ENCODE assay signal across 1 cellular context in the genomic region with DNA sequence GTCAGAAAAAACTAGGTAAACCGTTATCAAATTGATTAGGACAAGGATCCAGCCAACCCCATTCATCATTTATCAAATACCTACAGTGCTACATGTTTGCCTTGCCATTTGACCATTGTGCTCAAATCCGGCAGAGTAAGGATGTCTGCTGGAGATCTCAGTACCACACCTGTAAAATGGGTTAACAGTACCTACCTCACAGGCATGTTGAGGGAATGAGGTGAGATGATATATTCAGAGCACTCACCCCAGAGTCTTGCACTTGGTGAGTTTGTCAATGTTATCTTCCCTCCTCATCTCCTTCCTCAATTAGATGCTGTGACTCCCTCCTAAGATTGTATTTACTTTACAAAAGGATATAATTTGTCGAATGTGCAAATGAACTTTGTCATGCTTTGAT.
TF ChIP-seq lines count a peak whose summit lies in the region.

No MANE protein-coding gene starts in this region.

TF ChIP-seq in GM23338, 12 proteins besides CTCF, POLR2A, EP300 and RAD21 (continued from another document):
- TF ChIP-seq, protein P1, sequence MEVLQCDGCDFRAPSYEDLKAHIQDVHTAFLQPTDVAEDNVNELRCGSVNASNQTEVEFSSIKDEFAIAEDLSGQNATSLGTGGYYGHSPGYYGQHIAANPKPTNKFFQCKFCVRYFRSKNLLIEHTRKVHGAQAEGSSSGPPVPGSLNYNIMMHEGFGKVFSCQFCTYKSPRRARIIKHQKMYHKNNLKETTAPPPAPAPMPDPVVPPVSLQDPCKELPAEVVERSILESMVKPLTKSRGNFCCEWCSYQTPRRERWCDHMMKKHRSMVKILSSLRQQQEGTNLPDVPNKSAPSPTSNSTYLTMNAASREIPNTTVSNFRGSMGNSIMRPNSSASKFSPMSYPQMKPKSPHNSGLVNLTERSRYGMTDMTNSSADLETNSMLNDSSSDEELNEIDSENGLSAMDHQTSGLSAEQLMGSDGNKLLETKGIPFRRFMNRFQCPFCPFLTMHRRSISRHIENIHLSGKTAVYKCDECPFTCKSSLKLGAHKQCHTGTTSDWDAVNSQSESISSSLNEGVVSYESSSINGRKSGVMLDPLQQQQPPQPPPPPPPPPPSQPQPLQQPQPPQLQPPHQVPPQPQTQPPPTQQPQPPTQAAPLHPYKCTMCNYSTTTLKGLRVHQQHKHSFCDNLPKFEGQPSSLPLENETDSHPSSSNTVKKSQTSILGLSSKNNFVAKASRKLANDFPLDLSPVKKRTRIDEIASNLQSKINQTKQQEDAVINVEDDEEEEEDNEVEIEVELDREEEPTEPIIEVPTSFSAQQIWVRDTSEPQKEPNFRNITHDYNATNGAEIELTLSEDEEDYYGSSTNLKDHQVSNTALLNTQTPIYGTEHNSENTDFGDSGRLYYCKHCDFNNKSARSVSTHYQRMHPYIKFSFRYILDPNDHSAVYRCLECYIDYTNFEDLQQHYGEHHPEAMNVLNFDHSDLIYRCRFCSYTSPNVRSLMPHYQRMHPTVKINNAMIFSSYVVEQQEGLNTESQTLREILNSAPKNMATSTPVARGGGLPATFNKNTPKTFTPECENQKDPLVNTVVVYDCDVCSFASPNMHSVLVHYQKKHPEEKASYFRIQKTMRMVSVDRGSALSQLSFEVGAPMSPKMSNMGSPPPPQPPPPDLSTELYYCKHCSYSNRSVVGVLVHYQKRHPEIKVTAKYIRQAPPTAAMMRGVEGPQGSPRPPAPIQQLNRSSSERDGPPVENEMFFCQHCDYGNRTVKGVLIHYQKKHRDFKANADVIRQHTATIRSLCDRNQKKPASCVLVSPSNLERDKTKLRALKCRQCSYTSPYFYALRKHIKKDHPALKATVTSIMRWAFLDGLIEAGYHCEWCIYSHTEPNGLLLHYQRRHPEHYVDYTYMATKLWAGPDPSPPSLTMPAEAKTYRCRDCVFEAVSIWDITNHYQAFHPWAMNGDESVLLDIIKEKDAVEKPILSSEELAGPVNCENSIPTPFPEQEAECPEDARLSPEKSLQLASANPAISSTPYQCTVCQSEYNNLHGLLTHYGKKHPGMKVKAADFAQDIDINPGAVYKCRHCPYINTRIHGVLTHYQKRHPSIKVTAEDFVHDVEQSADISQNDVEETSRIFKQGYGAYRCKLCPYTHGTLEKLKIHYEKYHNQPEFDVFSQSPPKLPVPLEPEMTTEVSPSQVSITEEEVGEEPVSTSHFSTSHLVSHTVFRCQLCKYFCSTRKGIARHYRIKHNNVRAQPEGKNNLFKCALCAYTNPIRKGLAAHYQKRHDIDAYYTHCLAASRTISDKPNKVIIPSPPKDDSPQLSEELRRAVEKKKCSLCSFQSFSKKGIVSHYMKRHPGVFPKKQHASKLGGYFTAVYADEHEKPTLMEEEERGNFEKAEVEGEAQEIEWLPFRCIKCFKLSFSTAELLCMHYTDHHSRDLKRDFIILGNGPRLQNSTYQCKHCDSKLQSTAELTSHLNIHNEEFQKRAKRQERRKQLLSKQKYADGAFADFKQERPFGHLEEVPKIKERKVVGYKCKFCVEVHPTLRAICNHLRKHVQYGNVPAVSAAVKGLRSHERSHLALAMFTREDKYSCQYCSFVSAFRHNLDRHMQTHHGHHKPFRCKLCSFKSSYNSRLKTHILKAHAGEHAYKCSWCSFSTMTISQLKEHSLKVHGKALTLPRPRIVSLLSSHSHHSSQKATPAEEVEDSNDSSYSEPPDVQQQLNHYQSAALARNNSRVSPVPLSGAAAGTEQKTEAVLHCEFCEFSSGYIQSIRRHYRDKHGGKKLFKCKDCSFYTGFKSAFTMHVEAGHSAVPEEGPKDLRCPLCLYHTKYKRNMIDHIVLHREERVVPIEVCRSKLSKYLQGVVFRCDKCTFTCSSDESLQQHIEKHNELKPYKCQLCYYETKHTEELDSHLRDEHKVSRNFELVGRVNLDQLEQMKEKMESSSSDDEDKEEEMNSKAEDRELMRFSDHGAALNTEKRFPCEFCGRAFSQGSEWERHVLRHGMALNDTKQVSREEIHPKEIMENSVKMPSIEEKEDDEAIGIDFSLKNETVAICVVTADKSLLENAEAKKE (CRISPR knock-in tag; IDR thresholded peaks at IDR 0.05) = no peak
- TF ChIP-seq STAT1 (IDR thresholded peaks at IDR 0.05; ENCODE audit: unreplicated experiment) (no peak), CREB1 (CRISPR knock-in tag; IDR thresholded peaks at IDR 0.05; ENCODE audit: low read depth) (no peak), ZNF114 (CRISPR knock-in tag; IDR thresholded peaks at IDR 0.05) (no peak), POLR2AphosphoS5 (IDR thresholded peaks at IDR 0.05; ENCODE audit: low read depth) (no peak), EZH2phosphoT487 (IDR thresholded peaks at IDR 0.05; ENCODE audit: unreplicated experiment) (no peak)
- TF ChIP-seq, protein P2, sequence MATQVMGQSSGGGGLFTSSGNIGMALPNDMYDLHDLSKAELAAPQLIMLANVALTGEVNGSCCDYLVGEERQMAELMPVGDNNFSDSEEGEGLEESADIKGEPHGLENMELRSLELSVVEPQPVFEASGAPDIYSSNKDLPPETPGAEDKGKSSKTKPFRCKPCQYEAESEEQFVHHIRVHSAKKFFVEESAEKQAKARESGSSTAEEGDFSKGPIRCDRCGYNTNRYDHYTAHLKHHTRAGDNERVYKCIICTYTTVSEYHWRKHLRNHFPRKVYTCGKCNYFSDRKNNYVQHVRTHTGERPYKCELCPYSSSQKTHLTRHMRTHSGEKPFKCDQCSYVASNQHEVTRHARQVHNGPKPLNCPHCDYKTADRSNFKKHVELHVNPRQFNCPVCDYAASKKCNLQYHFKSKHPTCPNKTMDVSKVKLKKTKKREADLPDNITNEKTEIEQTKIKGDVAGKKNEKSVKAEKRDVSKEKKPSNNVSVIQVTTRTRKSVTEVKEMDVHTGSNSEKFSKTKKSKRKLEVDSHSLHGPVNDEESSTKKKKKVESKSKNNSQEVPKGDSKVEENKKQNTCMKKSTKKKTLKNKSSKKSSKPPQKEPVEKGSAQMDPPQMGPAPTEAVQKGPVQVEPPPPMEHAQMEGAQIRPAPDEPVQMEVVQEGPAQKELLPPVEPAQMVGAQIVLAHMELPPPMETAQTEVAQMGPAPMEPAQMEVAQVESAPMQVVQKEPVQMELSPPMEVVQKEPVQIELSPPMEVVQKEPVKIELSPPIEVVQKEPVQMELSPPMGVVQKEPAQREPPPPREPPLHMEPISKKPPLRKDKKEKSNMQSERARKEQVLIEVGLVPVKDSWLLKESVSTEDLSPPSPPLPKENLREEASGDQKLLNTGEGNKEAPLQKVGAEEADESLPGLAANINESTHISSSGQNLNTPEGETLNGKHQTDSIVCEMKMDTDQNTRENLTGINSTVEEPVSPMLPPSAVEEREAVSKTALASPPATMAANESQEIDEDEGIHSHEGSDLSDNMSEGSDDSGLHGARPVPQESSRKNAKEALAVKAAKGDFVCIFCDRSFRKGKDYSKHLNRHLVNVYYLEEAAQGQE (IDR thresholded peaks at IDR 0.05; ENCODE audit: unreplicated experiment) = no peak
